23 cellular contexts compared by ENCODE assay signal in genomic region chr3:129386984-129387383, GRCh38. TPM values are rescaled to one million over a fixed set of nuclear protein-coding genes. Genes with fewer than 3 reads are reported as not detected.
"Had no signal": no experiment of that assay in that cellular context is flagged by ENCODE, and none has a peak within 500 bp of the region (broad histone marks: within the 10 kb centered on the region; RNA-seq: fewer than 3 reads in every experiment).

No MANE protein-coding gene starts in this region.

- DNase-seq: dermis blood vessel endothelial cell; erythroblast; foreskin keratinocyte; hippocampal formation; left colon; left ventricle myocardium superior; mesenchymal stem cell; midbrain; occipital lobe; pancreas; retina; sigmoid colon; stimulated activated CD4-positive, alpha-beta T cell treated with anti-CD3 and anti-CD28 coated beads, Interleukin-12 subunit alpha, Interleukin-12 subunit beta, amount 100 ng/mL, for 4 hours; stimulated activated naive CD4-positive, alpha-beta T cell treated with Interleukin-2 at 50 U/mL for 16 hours; tibial artery; upper lobe of right lung had no signal

- H3K27ac ChIP-seq: foreskin keratinocyte, neural progenitor cell, pancreas, prostate gland, skin epidermis, suprapubic skin, tibial artery had no signal

- H3K4me3 ChIP-seq: lung, neural progenitor cell, pancreas, prostate gland, sigmoid colon, skin epidermis, suprapubic skin, tibial artery, upper lobe of right lung had no signal

- H3K27me3 ChIP-seq: foreskin keratinocyte, neural progenitor cell, pancreas, sigmoid colon, suprapubic skin, tibial artery, upper lobe of right lung had no signal

- H3K4me1 ChIP-seq: pancreas, prostate gland had no signal

- H3K36me3 ChIP-seq: neural progenitor cell, prostate gland had no signal

- FAIRE-seq: colon, pancreas had no signal

- H3K9ac ChIP-seq: neural progenitor cell had no signal

- H3K9me3 ChIP-seq: pancreas, prostate gland, sigmoid colon, suprapubic skin, tibial artery, upper lobe of right lung had no signal

- H2AFZ ChIP-seq: neural progenitor cell had no signal

- H3K4me2 ChIP-seq: neural progenitor cell had no signal

RNA-seq across cellular contexts. Expression of gene EFCAB12, which starts 41.5 kb away (rescaled TPM):
- total RNA-seq: dermis blood vessel endothelial cell, kidney epithelial cell, left ventricle myocardium superior had no signal
